Comparison of ENCODE assay signal across 9 cellular contexts in genomic region chr9:19230356-19231125, GRCh38. TPM values are rescaled to one million over a fixed set of nuclear protein-coding genes. Genes with fewer than 3 reads are reported as not detected.
DNase-seq lines count a peak whose midpoint lies in the region; ATAC-seq and TF ChIP-seq lines count a peak whose summit lies in the region.
"Had no signal": no experiment of that assay in that cellular context is flagged by ENCODE, and none has a peak within 500 bp of the region (broad histone marks: within the 10 kb centered on the region; RNA-seq: fewer than 3 reads in every experiment).

DENND4C (plus strand) TSS chr9:19230693; CDS start chr9:19276175, 45,482 bp downstream.

- H3K27ac ChIP-seq in coronary artery = peak within 1 kb of the TSS; percentile 94 to 98

- DNase-seq in BJ (ENCODE audit: low read depth) = peak; percentile 26
- peak; percentile 81 for DNase-seq in NCI-H510A (lab: John Stamatoyannopoulos, UW)
- peak; percentile 96 for DNase-seq in activated CD4-positive, alpha-beta T cell treated with anti-CD3 and anti-CD28 coated beads, Interleukin-2, amount 10 ng/mL, durations not matched to agents 24 days and 14 days
- peak; percentile 90 for DNase-seq in coronary artery (ENCODE audit: low spot score)
- DNase-seq in left lobe of liver (ENCODE audit: low spot score) = peak; percentile 92
- DNase-seq in stimulated activated CD4-positive, alpha-beta T cell treated with anti-CD3 and anti-CD28 coated beads, Interleukin-2, amount 100 ng/mL, for 4 hours (ENCODE audit: low read depth) = peak; percentile 65

- H3K4me3 ChIP-seq in BJ (ENCODE audit: low read depth, low read length) (peak within 1 kb of the TSS; percentile 99), coronary artery (peak within 1 kb of the TSS; percentile 98)

- H3K4me1 Mint-ChIP-seq in activated CD4-positive, alpha-beta T cell treated with anti-CD3 and anti-CD28 coated beads, Interleukin-2, amount 10 ng/mL, durations not matched to agents 24 days and 14 days = peaks cover 5% of the 10 kb centered on the region

- TF ChIP-seq CTCF in BJ (IDR thresholded peaks at IDR 0.05; ENCODE audit: insufficient read depth, low read depth, low read length) (no peak), coronary artery (IDR thresholded peaks at IDR 0.05) (no peak)

- no peak within 1 kb of the TSS for H3K4me3 Mint-ChIP-seq in activated CD4-positive, alpha-beta T cell treated with anti-CD3 and anti-CD28 coated beads, Interleukin-2, amount 10 ng/mL, durations not matched to agents 24 days and 14 days
- H3K4me3 Mint-ChIP-seq: stimulated activated naive CD8-positive, alpha-beta T cell treated with anti-CD3 and anti-CD28 coated beads, Interleukin-15, Interleukin-2, amounts not matched to agents 100 ng/mL and 50 ng/mL, for 24 hours had no signal

- no peaks in the 10 kb centered on the region for H3K9me3 Mint-ChIP-seq in activated CD4-positive, alpha-beta T cell treated with anti-CD3 and anti-CD28 coated beads, Interleukin-2, amount 10 ng/mL, durations not matched to agents 24 days and 14 days
- H3K9me3 Mint-ChIP-seq: stimulated activated naive CD8-positive, alpha-beta T cell treated with anti-CD3 and anti-CD28 coated beads, Interleukin-15, Interleukin-2, amounts not matched to agents 100 ng/mL and 50 ng/mL, for 24 hours had no signal

- POLR2A ChIA-PET in BJ (lab: Charles Lee) = interaction anchor here (0.5 kb wide), 1 partner anchor 137 kb away, joined by 4 read pairs; no protein-coding TSS in a partner anchor

- CTCF ChIA-PET in BJ (lab: Yijun Ruan, JAX) = no interaction called here

- peak within 1 kb of the TSS; percentile 85 for H3K27ac Mint-ChIP-seq in activated CD4-positive, alpha-beta T cell treated with anti-CD3 and anti-CD28 coated beads, Interleukin-2, amount 10 ng/mL, durations not matched to agents 24 days and 14 days
- H3K27ac Mint-ChIP-seq: stimulated activated naive CD8-positive, alpha-beta T cell treated with anti-CD3 and anti-CD28 coated beads, Interleukin-15, Interleukin-2, amounts not matched to agents 100 ng/mL and 50 ng/mL, for 24 hours had no signal

- peak; percentile 62 for ATAC-seq in GM19043 (IDR thresholded peaks at IDR 0.05; ENCODE audit: low read depth, unreplicated experiment)
- peak; percentile 77 for ATAC-seq in HG03354 (IDR thresholded peaks at IDR 0.05; ENCODE audit: poor library complexity, severe bottlenecking, unreplicated experiment)
- ATAC-seq in left lobe of liver = peak; percentile 88

- H3K36me3 Mint-ChIP-seq in activated CD4-positive, alpha-beta T cell treated with anti-CD3 and anti-CD28 coated beads, Interleukin-2, amount 10 ng/mL, durations not matched to agents 24 days and 14 days (ENCODE audit: low read depth) = no peaks in the 10 kb centered on the region

- no peaks in the 10 kb centered on the region for H3K36me3 ChIP-seq in BJ (ENCODE audit: control insufficient read depth, insufficient read depth, low read length)

- intact Hi-C loops in activated CD4-positive, alpha-beta T cell treated with anti-CD3 and anti-CD28 coated beads, Interleukin-2, amount 10 ng/mL, durations not matched to agents 24 days and 14 days (cut with micrococcal nuclease) = loop anchor here (1.0 to 5.0 kb wide), 6 partner anchors 37 to 181 kb away; partner anchors contain the start of genes HAUS6, PLIN2, RPS6 and RRAGA

- no peaks in the 10 kb centered on the region for H3K27me3 ChIP-seq in BJ (ENCODE audit: control insufficient read depth, insufficient read depth, low read length)

- peaks cover 3% of the 10 kb centered on the region for H3K27me3 Mint-ChIP-seq in activated CD4-positive, alpha-beta T cell treated with anti-CD3 and anti-CD28 coated beads, Interleukin-2, amount 10 ng/mL, durations not matched to agents 24 days and 14 days
- H3K27me3 Mint-ChIP-seq: stimulated activated naive CD8-positive, alpha-beta T cell treated with anti-CD3 and anti-CD28 coated beads, Interleukin-15, Interleukin-2, amounts not matched to agents 100 ng/mL and 50 ng/mL, for 24 hours had no signal

RNA-seq across cellular contexts. Expression of gene DENND4C, which starts in this region (rescaled TPM):
- polyA plus RNA-seq in BJ (2011; rRNA removed) = 12.2 and 20.9 TPM in 2 replicates
- 20.7 and 21.7 TPM in 2 replicates for polyA minus RNA-seq in BJ (2011; rRNA and poly(A)+ RNA removed)
- 13.6 and 16.8 TPM in 2 replicates for total RNA-seq in activated CD4-positive, alpha-beta T cell treated with anti-CD3 and anti-CD28 coated beads, Interleukin-2, amount 10 ng/mL, durations not matched to agents 24 days and 14 days
- total RNA-seq in left lobe of liver = 17.1 TPM

Comparison
In these comparisons a context has a peak if more than half of its experiments do, and no peak if none do; other contexts are left out.
1. Peak in every context shown above with its lines: DNase-seq, ATAC-seq, H3K4me3 ChIP-seq and H3K27ac ChIP-seq.
2. DNase-seq: peak in every context shown above with its lines; median percentile 96 in activated CD4-positive, alpha-beta T cell treated with anti-CD3 and anti-CD28 coated beads, Interleukin-2, amount 10 ng/mL, durations not matched to agents 24 days and 14 days; 92 in left lobe of liver; 90 in coronary artery; 81 in NCI-H510A; 65 in stimulated activated CD4-positive, alpha-beta T cell treated with anti-CD3 and anti-CD28 coated beads, Interleukin-2, amount 100 ng/mL, for 4 hours; 26 in BJ.